ENCODE assay signal across 8 cellular contexts in the genomic region with DNA sequence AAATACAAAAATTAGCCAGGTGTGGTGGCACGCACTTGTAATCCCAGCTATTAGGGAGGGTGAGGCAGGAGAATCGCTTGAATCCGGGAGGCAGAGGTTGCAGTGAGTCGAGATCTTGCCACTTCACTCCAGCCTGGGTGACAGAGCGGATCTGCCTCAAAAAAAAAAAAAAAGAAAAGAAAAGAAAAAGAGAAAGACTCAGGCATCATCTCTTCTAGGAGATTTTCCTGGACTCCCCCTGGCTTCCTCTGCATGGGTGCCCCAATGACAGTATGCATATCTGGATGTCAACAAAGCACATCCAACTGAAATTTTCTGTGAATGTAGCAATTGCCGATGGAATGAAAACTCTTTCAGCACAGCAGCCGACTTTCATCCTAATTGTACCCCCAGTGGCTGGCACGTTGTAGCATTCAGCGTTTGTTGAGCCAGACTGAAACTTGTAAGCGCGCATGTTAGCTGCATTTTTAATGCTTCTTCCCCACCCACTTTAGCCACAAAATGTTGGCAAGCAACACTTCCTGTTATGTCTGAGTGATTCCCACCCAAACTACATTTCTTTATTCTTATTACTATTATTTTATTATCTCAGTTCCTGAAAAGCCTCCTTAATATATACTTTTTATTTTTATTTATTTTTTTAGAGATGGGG.
DNase-seq lines count a peak whose midpoint lies in the region; ATAC-seq and TF ChIP-seq lines count a peak whose summit lies in the region.

No MANE protein-coding gene starts in this region.

- no peaks in the 10 kb centered on the region for H3K9me3 ChIP-seq in CD4-positive, alpha-beta T cell (ENCODE audit: control insufficient read depth, low read length)
- H3K9me3 ChIP-seq in H9 (ENCODE audit: control insufficient read depth, low read depth, low read length), result no peaks in the 10 kb centered on the region

- H3K23me2 ChIP-seq in H9 (ENCODE audit: insufficient read length, low read depth, low read length, poor library complexity, severe bottlenecking), result no peaks in the 10 kb centered on the region

- H4K8ac ChIP-seq in H9 (replicated peaks; ENCODE audit: insufficient read length, low read depth, low read length), result no peak overlapping the region

- H4K5ac ChIP-seq in H9 (ENCODE audit: insufficient read length, low read depth, low read length), result no peak overlapping the region

- H3K4me2 ChIP-seq in H9 (ENCODE audit: insufficient read depth, insufficient read length, low read length), result no peak overlapping the region

- no peaks in the 10 kb centered on the region for H3K79me2 ChIP-seq in H9 (ENCODE audit: insufficient read depth, low read length)

- H2BK120ac ChIP-seq in H9 (ENCODE audit: low read depth, low read length, poor library complexity, severe bottlenecking), result no peak overlapping the region

- no peak overlapping the region for H3K18ac ChIP-seq in H9 (ENCODE audit: insufficient read length, low read depth, low read length)

- WGBS in H9 (ENCODE audit: extremely low coverage, insufficient read length, low lambda C conversion rate), result no CpG with 5 or more reads among the region's 11 CpGs

- CTCF ChIA-PET in CD4-positive, alpha-beta T cell (lab: Charles Lee), result interaction anchor here (0.9 kb wide), 1 partner anchor 21 kb away, joined by 3 read pairs; no protein-coding TSS in a partner anchor

- H3K4me1 ChIP-seq in foreskin keratinocyte, result peaks cover 10% of the 10 kb centered on the region
- H3K4me1 ChIP-seq in H9 (ENCODE audit: insufficient read depth, low read length), result peaks cover 2% of the 10 kb centered on the region; the same call in 1 of the 2 replicates

- H3K9me3 Mint-ChIP-seq in CD4-positive, alpha-beta T cell, result no peaks in the 10 kb centered on the region
- no peaks in the 10 kb centered on the region; a peak in 1 of 5 replicates for H3K9me3 Mint-ChIP-seq in H9
- no peaks in the 10 kb centered on the region for H3K9me3 Mint-ChIP-seq in endothelial cell (ENCODE audit: unreplicated experiment)

- no peak overlapping the region for H3K56ac ChIP-seq in H9 (ENCODE audit: insufficient read length, low read depth, low read length)

- no peak overlapping the region for H2AFZ ChIP-seq in H9 (ENCODE audit: low read length)

- H3K27ac ChIP-seq in CD4-positive, alpha-beta T cell (ENCODE audit: low read depth, low read length), result no peak overlapping the region
- H3K27ac ChIP-seq in foreskin keratinocyte, result no peak overlapping the region
- no peak overlapping the region for H3K27ac ChIP-seq in H9 (ENCODE audit: insufficient read length, low read depth, low read length)

- intact Hi-C loops in CD4-positive, alpha-beta T cell (cut with DNase I, micrococcal nuclease), result loop anchor here (5.0 to 10.0 kb wide), 4 partner anchors 70 to 260 kb away; partner anchors contain the start of genes ARHGAP21 (in 1 of the 2), ENKUR (in 1 of the 2), PRTFDC1 (in 1 of the 2) and THNSL1 (in 1 of the 2)

- H3K4me3 Mint-ChIP-seq in CD4-positive, alpha-beta T cell, result peak overlapping the region; percentile 77
- H3K4me3 Mint-ChIP-seq in H9, result no peak overlapping the region
- H3K4me3 Mint-ChIP-seq in endothelial cell (ENCODE audit: unreplicated experiment), result no peak overlapping the region

- no peak overlapping the region for H2BK5ac ChIP-seq in H9 (ENCODE audit: insufficient read length, low read length)

- no peak overlapping the region for H2BK20ac ChIP-seq in H9 (ENCODE audit: low read depth, low read length, poor library complexity, severe bottlenecking)

- no peak overlapping the region for H3K23ac ChIP-seq in H9 (ENCODE audit: insufficient read length, low read depth, low read length)

- no peak overlapping the region for H3K14ac ChIP-seq in H9 (ENCODE audit: insufficient read depth, low read length)

- ATAC-seq in CD4-positive, alpha-beta T cell (ENCODE audit: poor library complexity), result peak; percentile 87
- ATAC-seq in HG02678 (IDR thresholded peaks at IDR 0.05; ENCODE audit: unreplicated experiment) (peak; percentile 77), foreskin keratinocyte (no peak)

- H2AK5ac ChIP-seq in H9 (ENCODE audit: insufficient read length, low read length), result no peak overlapping the region

- H4K91ac ChIP-seq in H9 (ENCODE audit: insufficient read length, low read depth, low read length), result no peak overlapping the region

- no peaks in the 10 kb centered on the region for H4K20me1 ChIP-seq in H9 (ENCODE audit: control insufficient read depth, insufficient read depth, insufficient read length)

- no peaks in the 10 kb centered on the region for H3K36me3 Mint-ChIP-seq in CD4-positive, alpha-beta T cell (ENCODE audit: low read depth)
- no peaks in the 10 kb centered on the region for H3K36me3 Mint-ChIP-seq in H9 (ENCODE audit: insufficient read depth in 1 of 3, low read depth in 3 of 3)
- no peaks in the 10 kb centered on the region for H3K36me3 Mint-ChIP-seq in endothelial cell (ENCODE audit: low read depth, unreplicated experiment)

- peak overlapping the region; percentile 91 for H3K27ac Mint-ChIP-seq in CD4-positive, alpha-beta T cell
- H3K27ac Mint-ChIP-seq in H9 (peak overlapping the region in 1 of 3 experiments; percentile 36; a peak in 1 of 7 replicates), endothelial cell (ENCODE audit: unreplicated experiment) (no peak overlapping the region)

- H2BK12ac ChIP-seq in H9 (ENCODE audit: insufficient read length, low read depth, low read length), result no peak overlapping the region

- H3K4me1 Mint-ChIP-seq in CD4-positive, alpha-beta T cell (ENCODE audit: low read depth), result peaks cover 52% of the 10 kb centered on the region
- H3K4me1 Mint-ChIP-seq in H9, result peaks cover 26 to 32% of the 10 kb centered on the region in 2 experiments
- peaks cover 25% of the 10 kb centered on the region for H3K4me1 Mint-ChIP-seq in endothelial cell (ENCODE audit: unreplicated experiment)

- POLR2A ChIA-PET in CD4-positive, alpha-beta T cell (lab: Charles Lee), result interaction anchor here (1.0 to 2.0 kb wide), 4 partner anchors 12 to 260 kb away, joined by 3 to 15 read pairs (median 9); partner anchors contain the start of gene ARHGAP21

- no peak overlapping the region for H3T11ph ChIP-seq in H9 (ENCODE audit: low read length)

- H3K9ac ChIP-seq in H9 (ENCODE audit: extremely low read depth, insufficient read length, low read length), result no peak overlapping the region

- H2BK15ac ChIP-seq in H9 (ENCODE audit: low read depth, low read length), result no peak overlapping the region

- H3K79me1 ChIP-seq in H9 (ENCODE audit: insufficient read depth, low read depth, low read length, poor library complexity, severe bottlenecking), result no peaks in the 10 kb centered on the region

- no peak for TF ChIP-seq CTCF in CD4-positive, alpha-beta T cell (IDR thresholded peaks at IDR 0.05)
- TF ChIP-seq CTCF in foreskin keratinocyte (conservative IDR thresholded peaks at IDR 0.05), result peak; percentile 12
- TF ChIP-seq CTCF in H9 (conservative IDR thresholded peaks at IDR 0.05), result no peak
- no peak for TF ChIP-seq CTCF in endothelial cell (IDR thresholded peaks at IDR 0.05; ENCODE audit: unreplicated experiment)

- no peaks in the 10 kb centered on the region for H3K27me3 Mint-ChIP-seq in CD4-positive, alpha-beta T cell
- no peaks in the 10 kb centered on the region for H3K27me3 Mint-ChIP-seq in H9 (ENCODE audit: low read depth)
- H3K27me3 Mint-ChIP-seq in endothelial cell (ENCODE audit: unreplicated experiment), result no peaks in the 10 kb centered on the region

- H3K4ac ChIP-seq in H9 (ENCODE audit: low read depth, low read length), result no peak overlapping the region

- no peaks in the 10 kb centered on the region for H3K27me3 ChIP-seq in CD4-positive, alpha-beta T cell (ENCODE audit: control insufficient read depth, insufficient read depth, low read length)
- H3K27me3 ChIP-seq in foreskin keratinocyte (no peaks in the 10 kb centered on the region), H9 (ENCODE audit: insufficient read depth, low read length) (no peaks in the 10 kb centered on the region)

- DNase-seq in CD4-positive, alpha-beta T cell, result peak; percentile 17 to 53 (median 36)
- peak; percentile 29 to 46 for DNase-seq in activated CD4-positive, alpha-beta T cell treated with anti-CD3 and anti-CD28 coated beads, Interleukin-2, amount 50 U/mL, for 48 hours
- DNase-seq in foreskin keratinocyte (no peak), D341Med (ENCODE audit: low spot score) (no peak), HT-29 (ENCODE audit: low spot score) (no peak), H9 (no peak), endothelial cell (ENCODE audit: low spot score) (no peak)

Comparison
In these comparisons a context has a peak if more than half of its experiments do, and no peak if none do; other contexts are left out.
1. DNase-seq: peak in CD4-positive, alpha-beta T cell (10 of 10) and activated CD4-positive, alpha-beta T cell treated with anti-CD3 and anti-CD28 coated beads, Interleukin-2, amount 50 U/mL, for 48 hours (2 of 2); none in foreskin keratinocyte (0 of 2), D341Med (single experiment), HT-29 (single experiment), H9 (single experiment) and endothelial cell (single experiment).